Comparison of ENCODE assay signal across 20 cellular contexts in genomic region chr16:26276289-26276688, GRCh38.
A peak's percentile ranks its signal among the peaks of the same experiment; 100 is the strongest.
DNase-seq lines count a peak whose midpoint lies in the region; ATAC-seq, FAIRE-seq and TF ChIP-seq lines count a peak whose summit lies in the region.
"Had no signal": no experiment of that assay in that cellular context is flagged by ENCODE, and none has a peak within 500 bp of the region (broad histone marks: within the 10 kb centered on the region; RNA-seq: fewer than 3 reads in every experiment).

No MANE protein-coding gene starts in this region.

- H3K9me1 ChIP-seq in K562 (ENCODE audit: control insufficient read depth, insufficient read depth, low read length) = no peaks in the 10 kb centered on the region

- H3K4me3 ChIP-seq in HepG2 (replicated peaks in 1 of 3; ENCODE audit: insufficient read depth in 1 of 3, low read depth in 2 of 3, low read length in 3 of 3) (no peak overlapping the region), right lobe of liver (no peak overlapping the region), K562 (no peak overlapping the region)
- H3K4me3 ChIP-seq: A549; BLaER1 treated with 17β-estradiol and CSF1 and Interleukin-3, amounts not matched to agents 10 nM and 100 nM had no signal

- H2AFZ ChIP-seq in HepG2 (ENCODE audit: low read length) = no peak overlapping the region
- no peak overlapping the region for H2AFZ ChIP-seq in K562 (ENCODE audit: low read depth, low read length)

- H3K9me3 ChIP-seq in HepG2 (ENCODE audit: low read length) (peaks cover 69% of the 10 kb centered on the region), right lobe of liver (no peaks in the 10 kb centered on the region), K562 (replicated peaks; ENCODE audit: control insufficient read depth, insufficient read depth, low read depth, low read length) (no peaks in the 10 kb centered on the region)
- H3K9me3 ChIP-seq: A549, Caco-2 had no signal

- H3K27me3 ChIP-seq in HepG2 (ENCODE audit: control insufficient read depth in 1 of 2, insufficient read depth in 2 of 2, low read length in 2 of 2) (no peaks in the 10 kb centered on the region), right lobe of liver (no peaks in the 10 kb centered on the region), K562 (ENCODE audit: control insufficient read depth in 2 of 2, insufficient read depth in 2 of 2, low read length in 2 of 2) (no peaks in the 10 kb centered on the region)

- no peak for DNase-seq in HepG2 (ENCODE audit: low spot score)
- no peak for DNase-seq in right lobe of liver
- DNase-seq in K562 (ENCODE audit: extremely low read depth in 1 of 4, low spot score in 3 of 4) = no peak
- no peak for DNase-seq in NCI-H69 (lab: John Stamatoyannopoulos, UW)
- no peak for DNase-seq in NCI-H2107 treated with DMSO at 0.1 percent for 48 hours (lab: John Stamatoyannopoulos, UW; ENCODE audit: unreplicated experiment)
- DNase-seq: AML-193; Caco-2; Calu3; CD4-positive, alpha-beta T cell; CD8-positive, alpha-beta T cell; DMS79 treated with DMSO at 0.1 percent for 48 hours; GF-D8 had no signal

- BruUV-seq in HepG2 (replicated peaks; lab: Mats Ljungman, UMichigan) (no TSS peak), K562 (replicated peaks; lab: Mats Ljungman, UMichigan) (no TSS peak)

- TF ChIP-seq EP300 in HepG2 (IDR thresholded peaks at IDR 0.05; ENCODE audit: low read depth in 2 of 2, low read length in 2 of 2) (no peak), HepG2 (CRISPR knock-in tag; IDR thresholded peaks at IDR 0.05; ENCODE audit: borderline replicate concordance) (no peak), K562 (IDR thresholded peaks at IDR 0.05; ENCODE audit: low read length) (no peak)

- POLR2A ChIA-PET in HepG2 (lab: Yijun Ruan, JAX) = no interaction called here
- POLR2A ChIA-PET in K562 (lab: Yijun Ruan, JAX) = no interaction called here

- no peaks in the 10 kb centered on the region for H3K79me2 ChIP-seq in HepG2 (ENCODE audit: insufficient read depth, low read length)
- no peaks in the 10 kb centered on the region for H3K79me2 ChIP-seq in K562 (ENCODE audit: control insufficient read depth, insufficient read depth, low read length)

- TF ChIP-seq POLR2A in HepG2 (IDR thresholded peaks at IDR 0.05; ENCODE audit: insufficient read depth in 1 of 2, low read depth in 2 of 2, low read length in 2 of 2) = no peak
- TF ChIP-seq POLR2A in right lobe of liver (IDR thresholded peaks at IDR 0.05) = no peak
- no peak for TF ChIP-seq POLR2A in K562 (conservative IDR thresholded peaks at IDR 0.05)

- intact Hi-C loops in HepG2 (cut with micrococcal nuclease; ENCODE audit: unreplicated experiment) (no loop called here), right lobe of liver (cut with DNase I) (no loop called here), K562 (cut with micrococcal nuclease) (no loop called here)

- H3K27ac ChIP-seq in HepG2 (ENCODE audit: extremely low read length, insufficient read depth, low read length) = no peak overlapping the region
- H3K27ac ChIP-seq in right lobe of liver = no peak overlapping the region
- H3K27ac ChIP-seq in K562 (ENCODE audit: extremely low read depth, low read depth, low read length) = no peak overlapping the region
- H3K27ac ChIP-seq: 22Rv1; A549; BLaER1 treated with 17β-estradiol and CSF1 and Interleukin-3, amounts not matched to agents 10 nM and 100 nM; C4-2B had no signal

- in situ Hi-C loops in HepG2 (cut with HindIII; ENCODE audit: extremely low pct_ligation_motif_present, low pct_unique_long_range_greater_than_20kb) = no loop called here
- in situ Hi-C loops in K562 (cut with MboI) = no loop called here

- H3K36me3 ChIP-seq in HepG2 (replicated peaks in 1 of 2; ENCODE audit: control insufficient read depth in 1 of 2, insufficient read depth in 2 of 2, low read length in 2 of 2) = no peaks in the 10 kb centered on the region
- no peaks in the 10 kb centered on the region for H3K36me3 ChIP-seq in right lobe of liver
- H3K36me3 ChIP-seq in K562 (ENCODE audit: control insufficient read depth, insufficient read depth, low read length) = no peaks in the 10 kb centered on the region
- H3K36me3 ChIP-seq: BLaER1 treated with 17β-estradiol and CSF1 and Interleukin-3, amounts not matched to agents 10 nM and 100 nM had no signal

- H3K4me2 ChIP-seq in HepG2 (ENCODE audit: low read depth, low read length) (no peak overlapping the region), K562 (ENCODE audit: insufficient read depth, low read length) (no peak overlapping the region)
- H3K4me2 ChIP-seq: A549; BLaER1 treated with 17β-estradiol and CSF1 and Interleukin-3, amounts not matched to agents 10 nM and 100 nM had no signal

- TF ChIP-seq CTCF in HepG2 (CRISPR knock-in tag; IDR thresholded peaks at IDR 0.05) (no peak), right lobe of liver (IDR thresholded peaks at IDR 0.05) (no peak), K562 (IDR thresholded peaks at IDR 0.05 in 2 of 3, conservative IDR thresholded peaks at IDR 0.05 in 1 of 3; ENCODE audit: insufficient read depth in 2 of 3, low read depth in 1 of 3, low read length in 3 of 3) (no peak)

- H3K9ac ChIP-seq in HepG2 (ENCODE audit: insufficient read depth, low read depth, low read length) (no peak overlapping the region), K562 (ENCODE audit: insufficient read depth in 1 of 2, low read depth in 2 of 2, low read length in 2 of 2) (no peak overlapping the region)
- H3K9ac ChIP-seq: BLaER1 treated with 17β-estradiol and CSF1 and Interleukin-3, amounts not matched to agents 10 nM and 100 nM had no signal

- TF ChIP-seq RAD21 in HepG2 (CRISPR knock-in tag; IDR thresholded peaks at IDR 0.05) (no peak), K562 (CRISPR knock-in tag; conservative IDR thresholded peaks at IDR 0.05 in 1 of 2, IDR thresholded peaks at IDR 0.05 in 1 of 2) (no peak)

- no peaks in the 10 kb centered on the region for H3K4me1 ChIP-seq in HepG2 (ENCODE audit: insufficient read depth, low read length)
- H3K4me1 ChIP-seq in right lobe of liver = no peaks in the 10 kb centered on the region
- H3K4me1 ChIP-seq in K562 (replicated peaks in 1 of 2; ENCODE audit: control insufficient read depth in 2 of 2, insufficient read depth in 2 of 2, low read length in 2 of 2) = no peaks in the 10 kb centered on the region
- H3K4me1 ChIP-seq: A549, Caco-2 had no signal

- no peaks in the 10 kb centered on the region for H4K20me1 ChIP-seq in HepG2 (ENCODE audit: insufficient read depth, low read length)
- H4K20me1 ChIP-seq in K562 (replicated peaks; ENCODE audit: control insufficient read depth, insufficient read depth, low read length) = no peaks in the 10 kb centered on the region
- H4K20me1 ChIP-seq: BLaER1 treated with 17β-estradiol and CSF1 and Interleukin-3, amounts not matched to agents 10 nM and 100 nM had no signal

- WGBS in HepG2 (ENCODE audit: low lambda C conversion rate) = 20% methylated on average over 4 of the region's 4 CpGs
- WGBS in right lobe of liver (ENCODE audit: insufficient coverage, low coverage, low lambda C conversion rate, missing lambda C conversion rate) = 33% methylated on average over 3 of the region's 4 CpGs
- WGBS in K562 (ENCODE audit: insufficient coverage, low coverage, missing lambda C conversion rate) = 0% methylated on average over 4 of the region's 4 CpGs

- CTCF ChIA-PET in HepG2 (lab: Yijun Ruan, JAX; ENCODE audit: low intra/inter-chr PET ratio, low total read pairs) = no interaction called here
- CTCF ChIA-PET in K562 (lab: Yijun Ruan, JAX; ENCODE audit: low intra/inter-chr PET ratio) = no interaction called here

- FAIRE-seq in HepG2 (lab: Jason Lieb, UNC) (no peak), K562 (lab: Jason Lieb, UNC) (no peak)
- FAIRE-seq: A549, D721Med, G401.6, GM12891, GM19239 had no signal

- ATAC-seq in HepG2 (no peak), right lobe of liver (no peak), K562 (no peak)
- ATAC-seq: A549; CD8-positive, alpha-beta T cell had no signal

TF ChIP-seq in HepG2, 621 proteins besides CTCF, POLR2A, EP300 and RAD21 (continues in another document):
- TF ChIP-seq ZNF547 (CRISPR knock-in tag; IDR thresholded peaks at IDR 0.05) (no peak), ZNF572 (CRISPR knock-in tag; IDR thresholded peaks at IDR 0.05) (no peak), KDM3A (CRISPR knock-in tag; IDR thresholded peaks at IDR 0.05; ENCODE audit: low read depth) (no peak), FOSL1 (CRISPR knock-in tag; IDR thresholded peaks at IDR 0.05; ENCODE audit: borderline replicate concordance) (no peak), MNT (IDR thresholded peaks at IDR 0.05) (peak; percentile 91)

TF ChIP-seq in K562, 482 proteins besides CTCF, POLR2A, EP300 and RAD21:
- 0 out of 2 replicates have a peak, but pooled peaks have one; percentile 20 for TF ChIP-seq NFE2 (IDR thresholded peaks at IDR 0.05; ENCODE audit: low read depth)
- 0 out of 2 replicates have a peak, but pooled peaks have one; percentile 11 for TF ChIP-seq MAFG (tag; conservative IDR thresholded peaks at IDR 0.05)
- TF ChIP-seq ATF6 (CRISPR knock-in tag; IDR thresholded peaks at IDR 0.05) = no peak

Comparison
In these comparisons a context has a peak if more than half of its experiments do, and no peak if none do; other contexts are left out.
1. Of the 241 proteins assayed by ChIP-seq in both HepG2 and K562: peak only in HepG2: MNT; only in K562: MAFG and NFE2; in both: none; in neither: 238.